In the genomic region with DNA sequence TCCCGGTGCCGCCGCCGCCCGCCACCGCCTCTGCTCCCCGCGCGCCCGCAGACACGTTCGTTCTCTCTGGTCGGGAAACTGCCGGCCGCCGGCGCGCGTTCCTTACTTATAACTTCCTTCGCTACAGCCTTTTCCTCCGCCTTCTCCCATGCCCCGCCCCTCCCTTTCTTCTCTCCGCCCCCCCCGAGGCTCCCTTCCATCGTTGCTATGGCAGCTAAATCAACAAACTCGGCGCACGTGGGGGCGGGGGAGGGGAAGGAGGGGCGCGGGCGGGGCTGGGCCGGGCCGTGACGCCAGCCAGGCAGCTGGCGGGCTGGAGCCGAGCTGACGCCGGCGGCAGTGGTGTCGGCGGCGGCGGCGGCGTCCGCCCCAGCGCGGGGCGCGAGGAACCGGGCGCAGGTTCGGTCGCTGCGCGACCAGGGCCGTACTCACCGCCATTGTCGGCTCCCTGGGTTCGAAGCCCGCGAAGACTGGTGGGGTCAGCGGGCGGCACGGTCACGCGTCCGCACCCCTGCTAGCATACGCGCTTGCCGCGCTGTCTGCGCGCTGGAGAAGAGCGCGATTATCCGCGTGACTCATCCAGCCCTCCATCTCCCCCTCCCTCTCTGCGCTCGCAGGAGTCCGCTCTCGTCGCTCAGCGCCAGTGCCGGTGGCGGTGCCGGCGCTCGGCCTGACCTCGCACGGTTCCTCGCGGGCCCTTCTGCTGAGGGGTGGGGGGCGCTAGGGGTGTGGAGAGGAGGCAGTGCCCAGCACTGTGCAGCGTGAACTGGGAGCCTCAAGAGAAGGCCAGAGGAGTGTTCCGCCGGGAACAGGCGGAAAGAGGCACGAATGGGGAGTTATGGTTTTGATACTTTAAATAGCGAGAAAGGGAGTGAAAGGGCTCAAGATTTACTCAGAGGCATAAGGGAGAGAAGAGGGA, we compare ENCODE assay signal across 8 cellular contexts. TPM values are rescaled to one million over a fixed set of nuclear protein-coding genes. Genes with fewer than 3 reads are reported as not detected.
A peak's percentile ranks its signal among the peaks of the same experiment; 100 is the strongest.
DNase-seq lines count a peak whose midpoint lies in the region; ATAC-seq and TF ChIP-seq lines count a peak whose summit lies in the region.

A gene (minus strand): TSS at position 83 of the 919 bp plus-strand sequence. CDS start 597 bp downstream, outside the sequence.

- no peaks in the 10 kb centered on the region for H3K9me2 ChIP-seq in OCI-LY7 (ENCODE audit: insufficient read depth, low read length)

- H3K4me2 ChIP-seq in OCI-LY7 (ENCODE audit: low read length), result no peak within 1 kb of the TSS

- H3K27ac Mint-ChIP-seq in central memory CD8-positive, alpha-beta T cell (ENCODE audit: low read depth), result no peak within 1 kb of the TSS

- peak; percentile 53 for DNase-seq in NCI-H2107 (lab: John Stamatoyannopoulos, UW)
- DNase-seq in WERI-Rb-1, result peak; percentile 94
- peak in 1 of 2 donors; percentile 14 for DNase-seq in central memory CD8-positive, alpha-beta T cell (ENCODE audit: low spot score in 2 of 2)
- peak; percentile 93 for DNase-seq in iris pigment epithelial cell (ENCODE audit: low read depth)
- no peak for DNase-seq in OCI-LY7 (ENCODE audit: low spot score)

- H3K36me3 ChIP-seq in WERI-Rb-1 (no peaks in the 10 kb centered on the region; the same call in 1 of the 2 replicates), OCI-LY7 (ENCODE audit: insufficient read depth, low read length) (no peaks in the 10 kb centered on the region)

- H3K4me3 ChIP-seq in WERI-Rb-1 (ENCODE audit: low read depth, low read length) (peak within 1 kb of the TSS; percentile 61), skin epidermis (peak within 1 kb of the TSS; percentile 54 to 78 (median 63)), OCI-LY7 (ENCODE audit: low read depth, low read length, poor library complexity, severe bottlenecking) (no peak within 1 kb of the TSS)

- peaks cover 9% of the 10 kb centered on the region for H3K4me1 Mint-ChIP-seq in central memory CD8-positive, alpha-beta T cell

- no peak within 1 kb of the TSS for H2AFZ ChIP-seq in OCI-LY7 (ENCODE audit: low read length)

- POLR2A ChIA-PET in OCI-LY7 (lab: Charles Lee), result no interaction called here

- peaks cover 4% of the 10 kb centered on the region for H3K36me3 Mint-ChIP-seq in central memory CD8-positive, alpha-beta T cell (ENCODE audit: insufficient read depth)

- no peaks in the 10 kb centered on the region for H3K4me1 ChIP-seq in OCI-LY7 (ENCODE audit: insufficient read depth, low read length, poor library complexity, severe bottlenecking)

- H3K4me3 Mint-ChIP-seq in central memory CD8-positive, alpha-beta T cell, result peak within 1 kb of the TSS; percentile 67

- H3K27me3 ChIP-seq in WERI-Rb-1 (ENCODE audit: insufficient read depth, low read depth, severe bottlenecking), result peaks cover 26% of the 10 kb centered on the region

- BruUV-seq in OCI-LY7 (replicated peaks; lab: Mats Ljungman, UMichigan), result no TSS peak

- peaks cover 72% of the 10 kb centered on the region for H3K27me3 Mint-ChIP-seq in central memory CD8-positive, alpha-beta T cell

- H3K9me3 ChIP-seq in WERI-Rb-1 (ENCODE audit: severe bottlenecking), result no peaks in the 10 kb centered on the region
- no peaks in the 10 kb centered on the region for H3K9me3 ChIP-seq in OCI-LY7 (ENCODE audit: low read length)

- no peaks in the 10 kb centered on the region for H3K79me2 ChIP-seq in OCI-LY7 (ENCODE audit: insufficient read depth, low read depth, low read length)

- peak within 1 kb of the TSS; percentile 89 for H3K27ac ChIP-seq in WERI-Rb-1
- H3K27ac ChIP-seq in skin epidermis, result peak within 1 kb of the TSS; percentile 75 to 98 (median 92)
- H3K27ac ChIP-seq in OCI-LY7 (ENCODE audit: low read depth, low read length, poor library complexity, severe bottlenecking), result no peak within 1 kb of the TSS

- no peaks in the 10 kb centered on the region for H4K20me1 ChIP-seq in OCI-LY7 (ENCODE audit: insufficient read depth, low read length)

- TF ChIP-seq CTCF in WERI-Rb-1 (IDR thresholded peaks at IDR 0.05; ENCODE audit: low read depth, low read length), result no peak
- TF ChIP-seq CTCF in OCI-LY7 (conservative IDR thresholded peaks at IDR 0.05; ENCODE audit: low read length), result no peak

- CTCF ChIA-PET in OCI-LY7 (lab: Charles Lee; ENCODE audit: unreplicated experiment), result no interaction called here

- intact Hi-C loops in OCI-LY7 (cut with micrococcal nuclease; ENCODE audit: unreplicated experiment), result no loop called here

- no peaks in the 10 kb centered on the region for H3K9me3 Mint-ChIP-seq in central memory CD8-positive, alpha-beta T cell

- ATAC-seq in GM18502 (IDR thresholded peaks at IDR 0.05; ENCODE audit: poor library complexity, unreplicated experiment) (peak; percentile 80), HG02943 (IDR thresholded peaks at IDR 0.05; ENCODE audit: low read depth, unreplicated experiment) (peak; percentile 56)
- peak; percentile 55 for ATAC-seq in central memory CD8-positive, alpha-beta T cell (replicated peaks; ENCODE audit: extremely low read depth, poor library complexity, severe bottlenecking)

RNA-seq across cellular contexts. Expression of the gene that starts here (rescaled TPM):
- not detected in 2 replicates for total RNA-seq in OCI-LY7 (2014; rRNA removed; shearing (Covaris generic))
- not detected in 2 replicates for total RNA-seq in OCI-LY7 (2022)
